ENCODE assay signal across 8 cellular contexts in the genomic region with DNA sequence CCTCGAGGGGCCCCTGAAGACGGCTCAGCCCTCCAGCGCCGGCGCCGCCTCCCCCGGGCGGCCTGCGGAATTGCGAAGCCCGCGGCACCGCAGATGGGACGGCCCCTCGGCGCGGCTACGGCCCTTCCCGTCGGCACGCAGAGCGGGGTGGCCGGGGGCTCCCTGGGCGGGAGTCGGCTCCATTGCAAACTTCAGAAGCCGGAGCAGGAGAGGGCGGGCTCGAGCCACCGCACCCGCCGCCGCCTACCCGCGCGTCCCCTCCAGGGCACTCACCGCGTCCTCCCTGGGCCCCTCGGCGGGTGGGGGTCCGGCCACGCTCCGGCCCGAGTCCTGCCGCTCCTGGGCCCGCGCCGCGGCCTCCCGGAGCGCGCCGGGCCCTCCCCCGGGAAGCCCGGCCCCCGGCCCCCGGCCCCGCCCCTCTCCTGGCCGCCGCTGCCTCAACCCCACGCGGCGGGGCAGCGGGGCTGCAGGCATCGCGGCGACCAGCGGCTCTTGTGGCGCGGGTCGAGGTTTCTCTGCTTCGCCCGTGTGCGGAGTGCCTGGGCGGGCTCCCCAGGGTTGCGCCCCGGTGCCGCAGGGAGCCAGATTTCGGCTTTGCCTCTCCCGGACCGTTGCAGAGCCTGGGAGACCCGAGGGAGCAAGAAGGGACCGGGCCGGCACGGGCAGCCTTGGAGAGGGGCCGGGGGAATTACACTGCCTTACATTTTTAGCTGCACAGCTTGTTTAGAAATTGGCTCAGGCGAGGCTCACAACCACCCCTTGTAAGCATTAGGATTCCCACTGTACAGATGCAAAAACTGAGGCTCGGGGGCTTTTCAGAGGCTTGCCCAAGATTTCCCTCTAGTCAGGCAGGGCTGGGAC. TPM values are rescaled to one million over a fixed set of nuclear protein-coding genes. Genes with fewer than 3 reads are reported as not detected.
A peak's percentile ranks its signal among the peaks of the same experiment; 100 is the strongest.
DNase-seq lines count a peak whose midpoint lies in the region; ATAC-seq and TF ChIP-seq lines count a peak whose summit lies in the region.

PACSIN3 (minus strand) TSS at position 359 of the 861 bp plus-strand sequence. CDS start 3,707 bp downstream, outside the sequence.

- WGBS in psoas muscle, 3 donors = 0 to 1% (median 1%) methylated on average over 50 to 87 of the region's 87 CpGs

- H3K9me3 ChIP-seq in ascending aorta (no peaks in the 10 kb centered on the region), left ventricle myocardium inferior (replicated peaks) (no peaks in the 10 kb centered on the region), psoas muscle (no peaks in the 10 kb centered on the region)

- H3K36me3 ChIP-seq in ascending aorta = peaks cover 0 to 1% of the 10 kb centered on the region in 2 donors
- H3K36me3 ChIP-seq in left ventricle myocardium inferior = peaks cover 5% of the 10 kb centered on the region
- H3K36me3 ChIP-seq in psoas muscle (ENCODE audit: insufficient read depth in 1 of 2, low read depth in 1 of 2) = peaks cover 0 to 11% of the 10 kb centered on the region in 2 donors

- intact Hi-C loops in ascending aorta (cut with DNase I) (loop anchor here (2.0 to 10.0 kb wide), 3 partner anchors 62 to 1342 kb away; partner anchors contain the start of genes ACP2, CRY2 and MTCH2), left ventricle myocardium inferior (cut with micrococcal nuclease) (no loop called here), psoas muscle (cut with DNase I) (loop anchor here in 1 of 2 donors (2.0 to 5.0 kb wide), 2 partner anchors 28 to 61 kb away; partner anchors contain the start of genes ACP2 and DDB2)

- TF ChIP-seq CTCF in ascending aorta (IDR thresholded peaks at IDR 0.05) = peak in 1 of 3 experiments; percentile 18
- no peak for TF ChIP-seq CTCF in left ventricle myocardium inferior (IDR thresholded peaks at IDR 0.05; ENCODE audit: borderline replicate concordance)
- TF ChIP-seq CTCF in psoas muscle (IDR thresholded peaks at IDR 0.05) = peak; percentile 9

- H3K4me3 ChIP-seq in ascending aorta (peak within 1 kb of the TSS; percentile 72 to 87), left ventricle myocardium inferior (peak within 1 kb of the TSS; percentile 76), psoas muscle (peak within 1 kb of the TSS; percentile 93)

- CTCF ChIA-PET in HEK293T (lab: Yijun Ruan, JAX) = interaction anchor here (1.7 to 2.1 kb wide), 2 partner anchors 9 to 169 kb away, joined by 12 read pairs; partner anchors contain the start of gene ARFGAP2

- H3K27me3 ChIP-seq in ascending aorta (no peaks in the 10 kb centered on the region), left ventricle myocardium inferior (ENCODE audit: low read depth) (peaks cover 32% of the 10 kb centered on the region), psoas muscle (ENCODE audit: insufficient read depth in 3 of 3, low read length in 2 of 3) (no peaks in the 10 kb centered on the region)

- DNase-seq in Daoy (ENCODE audit: low read depth) (peak; percentile 66), HEK293T (ENCODE audit: extremely low spot score) (peak; percentile 72), RPMI8226 (peak; percentile 79), ascending aorta (ENCODE audit: low spot score in 2 of 2) (no peak), left ventricle myocardium inferior (peak; percentile 69), psoas muscle (peak; percentile 74 to 83), kidney glomerular epithelial cell (lab: John Stamatoyannopoulos, UW) (no peak), DMS79 treated with DMSO at 0.1 percent for 48 hours (lab: John Stamatoyannopoulos, UW) (no peak)

- H3K27ac ChIP-seq in ascending aorta (peak within 1 kb of the TSS; percentile 93 to 95), left ventricle myocardium inferior (replicated peaks) (peak within 1 kb of the TSS; percentile 98), psoas muscle (peak within 1 kb of the TSS; percentile 95)

- ATAC-seq in psoas muscle = peak; percentile 34 to 42 (median 37)

- POLR2A ChIA-PET in HEK293T (lab: Yijun Ruan, JAX) = interaction anchor here (0.7 to 5.1 kb wide), 6 partner anchors 8 to 63 kb away, joined by 3 to 49 read pairs (median 6); partner anchors contain the start of genes ACP2 and DDB2

- H3K4me1 ChIP-seq in ascending aorta (peaks cover 4 to 31% of the 10 kb centered on the region in 2 donors), left ventricle myocardium inferior (peaks cover 81% of the 10 kb centered on the region), psoas muscle (peaks cover 40% of the 10 kb centered on the region)

TF ChIP-seq in HEK293T, 16 proteins besides CTCF, POLR2A, EP300 and RAD21:
- TF ChIP-seq FOXM1 (IDR thresholded peaks at IDR 0.05; ENCODE audit: borderline replicate concordance) = no peak
- TF ChIP-seq L3MBTL2 (conservative IDR thresholded peaks at IDR 0.05) = peak; percentile 75; the same call in 1 of the 2 replicates
- TF ChIP-seq SP1 (IDR thresholded peaks at IDR 0.05) = no peak

RNA-seq across cellular contexts. Expression of gene PACSIN3, which starts in this region (rescaled TPM):
- 32.5 and 38.2 TPM in 2 replicates for total RNA-seq in Daoy (2014; rRNA removed; shearing (Covaris generic))
- 32.7 TPM for total RNA-seq in ascending aorta
- total RNA-seq in left ventricle myocardium inferior = 198 TPM
- total RNA-seq in psoas muscle = 100 to 1,000 TPM; 210 to 430 (median 348) TPM
- 100 to 1,000 TPM in 2 of 3 donors, 10 to 100 TPM in 1; 90.4 to 303 (median 167) TPM for polyA plus RNA-seq in psoas muscle

Comparison
In these comparisons a context has a peak if more than half of its experiments do, and no peak if none do; other contexts are left out.
1. DNase-seq: peak in Daoy (single experiment), HEK293T (single experiment), RPMI8226 (single experiment), left ventricle myocardium inferior (single experiment) and psoas muscle (2 of 2); none in ascending aorta (0 of 2), kidney glomerular epithelial cell (single experiment) and DMS79 treated with DMSO at 0.1 percent for 48 hours (single experiment).
2. Peak in every context shown above with its lines, with median percentiles within 50 percentile points of each other: H3K27ac ChIP-seq and H3K4me3 ChIP-seq.